12 cellular contexts compared by ENCODE assay signal in genomic region chr6:10409160-10409765, GRCh38. TPM values are rescaled to one million over a fixed set of nuclear protein-coding genes. Genes with fewer than 3 reads are reported as not detected.
DNase-seq lines count a peak whose midpoint lies in the region; ATAC-seq and TF ChIP-seq lines count a peak whose summit lies in the region.
"Had no signal": no experiment of that assay in that cellular context is flagged by ENCODE, and none has a peak within 500 bp of the region (broad histone marks: within the 10 kb centered on the region; RNA-seq: fewer than 3 reads in every experiment).

No MANE protein-coding gene starts in this region.

- CTCF ChIA-PET in CD4-positive, alpha-beta memory T cell (lab: Charles Lee; ENCODE audit: partially characterized antibody): no interaction called here

- no peak overlapping the region for H2BK120ac ChIP-seq in mesenchymal stem cell (ENCODE audit: low read depth, low read length)

- H3K4me3 ChIP-seq in CD4-positive, alpha-beta memory T cell (ENCODE audit: low read length in 2 of 2): no peak overlapping the region
- peak overlapping the region; percentile 28 for H3K4me3 ChIP-seq in HUES48 (ENCODE audit: low read depth, low read length)
- no peak overlapping the region for H3K4me3 ChIP-seq in adipocyte (ENCODE audit: low read length)
- peak overlapping the region; percentile 53 for H3K4me3 ChIP-seq in mesodermal cell (ENCODE audit: extremely low read depth, insufficient read depth, low read length, poor library complexity, severe bottlenecking)
- H3K4me3 ChIP-seq in mesenchymal stem cell (ENCODE audit: insufficient read depth in 1 of 2, low read depth in 1 of 2, low read length in 2 of 2): no peak overlapping the region
- no peak overlapping the region for H3K4me3 ChIP-seq in heart left ventricle

- peak overlapping the region in 6 of 8 donors; percentile 17 to 78 (median 29) for H3K4me3 Mint-ChIP-seq in CD4-positive, alpha-beta memory T cell

- TF ChIP-seq POLR2A in heart left ventricle (IDR thresholded peaks at IDR 0.05): no peak

- no peak for TF ChIP-seq CTCF in heart left ventricle (IDR thresholded peaks at IDR 0.05)

- H3K4ac ChIP-seq in mesenchymal stem cell (ENCODE audit: low read depth in 1 of 2, low read length in 2 of 2): no peak overlapping the region

- ATAC-seq in heart left ventricle: no peak

- no peak overlapping the region for H3K23ac ChIP-seq in mesenchymal stem cell (ENCODE audit: low read length in 2 of 2)

- peak overlapping the region in 3 of 7 donors; percentile 31 to 87 (median 37) for H3K27ac Mint-ChIP-seq in CD4-positive, alpha-beta memory T cell
- H3K27ac Mint-ChIP-seq: stimulated activated naive CD8-positive, alpha-beta T cell treated with anti-CD3 and anti-CD28 coated beads, Interleukin-15, Interleukin-2, amounts not matched to agents 100 ng/mL and 50 ng/mL, for 24 hours had no signal

- peaks cover 0 to 22% of the 10 kb centered on the region in 2 donors for H3K36me3 Mint-ChIP-seq in CD4-positive, alpha-beta memory T cell

- H4K91ac ChIP-seq in mesenchymal stem cell (ENCODE audit: low read length): no peak overlapping the region

- no peaks in the 10 kb centered on the region for H3K9me3 ChIP-seq in CD4-positive, alpha-beta memory T cell (ENCODE audit: control insufficient read depth in 1 of 2, low read length in 2 of 2)
- no peaks in the 10 kb centered on the region for H3K9me3 ChIP-seq in HUES48 (ENCODE audit: control insufficient read depth, insufficient read depth, low read length)
- peaks cover 3% of the 10 kb centered on the region for H3K9me3 ChIP-seq in adipocyte (ENCODE audit: control insufficient read depth, low read length)
- no peaks in the 10 kb centered on the region for H3K9me3 ChIP-seq in mesodermal cell (ENCODE audit: control insufficient read depth, low read length)
- no peaks in the 10 kb centered on the region for H3K9me3 ChIP-seq in mesenchymal stem cell (ENCODE audit: control insufficient read depth, low read length)
- peaks cover 0 to 6% (median 0%) of the 10 kb centered on the region in 12 donors for H3K9me3 ChIP-seq in heart left ventricle

- peaks cover 33% of the 10 kb centered on the region for H3K4me1 ChIP-seq in CD4-positive, alpha-beta memory T cell (ENCODE audit: insufficient read depth, low read length)
- H3K4me1 ChIP-seq in HUES48 (ENCODE audit: control insufficient read depth, insufficient read depth, low read length) (peaks cover 65% of the 10 kb centered on the region), adipocyte (ENCODE audit: control insufficient read depth, insufficient read depth, low read length) (peaks cover 7% of the 10 kb centered on the region), mesodermal cell (ENCODE audit: control insufficient read depth, insufficient read depth, low read length, poor library complexity, severe bottlenecking) (peaks cover 23% of the 10 kb centered on the region), mesenchymal stem cell (ENCODE audit: control insufficient read depth, insufficient read depth, low read depth, low read length) (peaks cover 31% of the 10 kb centered on the region), heart left ventricle (peaks cover 0 to 38% (median 28%) of the 10 kb centered on the region in 12 donors)

- H3K9ac ChIP-seq in HUES48 (ENCODE audit: low read depth, low read length) (no peak overlapping the region), adipocyte (ENCODE audit: low read length) (no peak overlapping the region), mesenchymal stem cell (ENCODE audit: low read length) (no peak overlapping the region)

- peaks cover 47 to 57% of the 10 kb centered on the region in 2 donors for H3K27me3 Mint-ChIP-seq in CD4-positive, alpha-beta memory T cell

- H3K4me1 Mint-ChIP-seq in CD4-positive, alpha-beta memory T cell: peaks cover 17 to 53% (median 29%) of the 10 kb centered on the region in 4 donors

- H3K14ac ChIP-seq in mesenchymal stem cell (ENCODE audit: low read length in 2 of 2): no peak overlapping the region

- H3K79me1 ChIP-seq in mesenchymal stem cell (replicated peaks; ENCODE audit: low read length, poor library complexity, severe bottlenecking): peaks cover 4% of the 10 kb centered on the region

- H3K27me3 ChIP-seq in CD4-positive, alpha-beta memory T cell (ENCODE audit: insufficient read depth, low read length): peaks cover 18% of the 10 kb centered on the region
- H3K27me3 ChIP-seq in HUES48 (ENCODE audit: control insufficient read depth, insufficient read depth, low read length) (peaks cover 93% of the 10 kb centered on the region), adipocyte (replicated peaks; ENCODE audit: control insufficient read depth, insufficient read depth, low read length) (peaks cover 56% of the 10 kb centered on the region), mesenchymal stem cell (ENCODE audit: control insufficient read depth in 1 of 2, insufficient read depth in 1 of 2, low read length in 2 of 2) (peaks cover 72 to 95% of the 10 kb centered on the region in 2 experiments), heart left ventricle (peaks cover 43 to 97% (median 79%) of the 10 kb centered on the region in 9 donors)

- POLR2A ChIA-PET in CD4-positive, alpha-beta memory T cell (lab: Charles Lee; ENCODE audit: partially characterized antibody): no interaction called here

- no peak overlapping the region for H2BK15ac ChIP-seq in mesenchymal stem cell (ENCODE audit: low read depth, poor library complexity, severe bottlenecking)

- no peak overlapping the region for H3K4me2 ChIP-seq in mesenchymal stem cell (ENCODE audit: low read length, poor library complexity, severe bottlenecking)

- no peak overlapping the region for H2BK5ac ChIP-seq in mesenchymal stem cell (ENCODE audit: low read depth, low read length, poor library complexity, severe bottlenecking)

- WGBS in mesodermal cell (ENCODE audit: insufficient coverage in 2 of 2), 2 experiments: 17 to 18% methylated on average over 3 to 9 of the region's 11 CpGs
- 8% methylated on average over 7 of the region's 11 CpGs for WGBS in mesenchymal stem cell
- 10 to 15% (median 13%) methylated on average over 11 of the region's 11 CpGs for WGBS in heart left ventricle, 4 donors

- H3K9me3 Mint-ChIP-seq in CD4-positive, alpha-beta memory T cell: peaks cover 7 to 67% (median 45%) of the 10 kb centered on the region in 8 donors

- intact Hi-C loops in CD4-positive, alpha-beta memory T cell (cut with micrococcal nuclease): loop anchor here (10.0 kb wide), 1 partner anchor 286 kb away; the partner anchor contains the start of genes C6orf52 and PAK1IP1
- intact Hi-C loops in posterior vena cava (cut with DNase I): no loop called here
- intact Hi-C loops in heart left ventricle (cut with DNase I): no loop called here

- no peak overlapping the region for H4K8ac ChIP-seq in mesenchymal stem cell (ENCODE audit: low read length)

- H2AFZ ChIP-seq in mesenchymal stem cell (ENCODE audit: low read depth, low read length): no peak overlapping the region

- H2AK5ac ChIP-seq in mesenchymal stem cell (ENCODE audit: low read length, severe bottlenecking): no peak overlapping the region

- no peak overlapping the region for H3K18ac ChIP-seq in mesenchymal stem cell (ENCODE audit: low read depth in 1 of 2, low read length in 2 of 2)

- H3K36me3 ChIP-seq in CD4-positive, alpha-beta memory T cell (ENCODE audit: insufficient read depth, low read length): no peaks in the 10 kb centered on the region
- H3K36me3 ChIP-seq in HUES48 (ENCODE audit: control insufficient read depth, insufficient read depth, low read length): no peaks in the 10 kb centered on the region
- H3K36me3 ChIP-seq in adipocyte (ENCODE audit: control insufficient read depth, insufficient read depth, low read length, severe bottlenecking): no peaks in the 10 kb centered on the region
- peaks cover 6% of the 10 kb centered on the region for H3K36me3 ChIP-seq in mesodermal cell (ENCODE audit: control insufficient read depth, insufficient read depth, low read length)
- peaks cover 0 to 4% of the 10 kb centered on the region in 2 experiments for H3K36me3 ChIP-seq in mesenchymal stem cell (ENCODE audit: control insufficient read depth in 1 of 2, insufficient read depth in 2 of 2, low read depth in 1 of 2, low read length in 2 of 2)
- H3K36me3 ChIP-seq in heart left ventricle: no peaks in the 10 kb centered on the region

- no peak overlapping the region for H2BK12ac ChIP-seq in mesenchymal stem cell (ENCODE audit: low read length in 2 of 2)

- no peak for DNase-seq in CD4-positive, alpha-beta memory T cell
- DNase-seq in adipocyte (ENCODE audit: low read depth): peak; percentile 24
- no peak for DNase-seq in mesenchymal stem cell
- DNase-seq in posterior vena cava (ENCODE audit: low spot score): no peak
- no peak for DNase-seq in heart left ventricle
- no peak for DNase-seq in NCI-H82 (lab: John Stamatoyannopoulos, UW)
- DNase-seq: activated T-cell treated with anti-CD3 and anti-CD28 coated beads, Interleukin-2, amount 50 U/mL, for 48 hours; Kasumi-1; NCI-H748 treated with DMSO at 0.1 percent for 48 hours had no signal

- no peak overlapping the region for H3K27ac ChIP-seq in CD4-positive, alpha-beta memory T cell (ENCODE audit: low read depth, low read length)
- no peak overlapping the region for H3K27ac ChIP-seq in HUES48 (ENCODE audit: low read depth, low read length)
- H3K27ac ChIP-seq in mesodermal cell (ENCODE audit: low read depth, low read length, severe bottlenecking): no peak overlapping the region
- no peak overlapping the region for H3K27ac ChIP-seq in mesenchymal stem cell (ENCODE audit: low read length, poor library complexity, severe bottlenecking)
- no peak overlapping the region for H3K27ac ChIP-seq in heart left ventricle

RNA-seq across cellular contexts. Expression of gene TFAP2A, which starts 5.6 kb away (rescaled TPM):
- not detected for total RNA-seq in CD4-positive, alpha-beta memory T cell
- not detected for polyA plus RNA-seq in CD4-positive, alpha-beta memory T cell
- polyA plus RNA-seq in mesodermal cell (2013, experiment 1 of 2): 22.4 TPM
- 17.4 TPM for polyA plus RNA-seq in mesodermal cell (2013, experiment 2 of 2)
- 0.17 TPM for polyA plus RNA-seq in mesenchymal stem cell (2013, experiment 1 of 2)
- polyA plus RNA-seq in mesenchymal stem cell (2013, experiment 2 of 2): 0.21 TPM
- total RNA-seq in posterior vena cava: under 1 TPM in 1 of 2 donors, not detected in 1; 0.52 TPM
- 1 to 10 TPM in 1 of 9 donors, under 1 TPM in 7, not detected in 1; 0.16 to 1.4 (median 0.31) TPM for total RNA-seq in heart left ventricle
- under 1 TPM; 0.11 to 0.30 TPM for polyA plus RNA-seq in heart left ventricle

Comparison
In these comparisons a context has a peak if more than half of its experiments do, and no peak if none do; other contexts are left out.
1. H3K4me3 ChIP-seq: peak in HUES48 (single experiment) and mesodermal cell (single experiment); none in CD4-positive, alpha-beta memory T cell (0 of 2), adipocyte (single experiment), mesenchymal stem cell (0 of 2) and heart left ventricle (0 of 12).